ENCODE assay signal across 13 cellular contexts in the genomic region with DNA sequence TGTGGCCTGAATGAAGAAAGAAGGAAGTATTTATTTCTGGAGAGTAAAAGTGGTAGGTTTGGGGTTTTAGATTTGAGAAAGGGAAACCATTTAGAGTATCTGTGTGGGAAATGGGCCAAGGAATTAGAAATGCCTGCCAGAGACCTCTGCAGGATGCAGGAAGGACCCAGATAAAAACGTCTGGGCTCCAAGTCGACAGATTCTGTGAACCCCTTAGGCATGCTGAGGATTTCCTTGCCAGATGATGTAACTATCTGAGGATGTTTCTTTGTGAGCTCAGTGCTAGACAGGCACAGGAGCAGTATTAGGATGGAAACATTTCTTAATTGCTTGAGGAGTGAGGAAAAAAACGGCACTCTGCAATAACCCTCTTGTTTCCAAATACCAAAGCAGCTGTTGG.
A peak's percentile ranks its signal among the peaks of the same experiment; 100 is the strongest.
DNase-seq lines count a peak whose midpoint lies in the region; ATAC-seq and TF ChIP-seq lines count a peak whose summit lies in the region.
"Had no signal": no experiment of that assay in that cellular context is flagged by ENCODE, and none has a peak within 500 bp of the region (broad histone marks: within the 10 kb centered on the region; RNA-seq: fewer than 3 reads in every experiment).

No MANE protein-coding gene starts in this region.

- H3K4me3 Mint-ChIP-seq in activated T-helper 17 cell treated with anti-CD3 and anti-CD28 coated beads, Interleukin-2, amount 50 U/mL, for 72 hours, result no peak overlapping the region
- H3K4me3 Mint-ChIP-seq: H9; naive thymus-derived CD8-positive, alpha-beta T cell had no signal

- POLR2A ChIA-PET in BJ (lab: Charles Lee) (no interaction called here), RWPE1 (lab: Yijun Ruan, JAX; ENCODE audit: low non-redundant PET) (no interaction called here)

- DNase-seq in BJ (ENCODE audit: low read depth) (peak; percentile 11), RWPE1 (ENCODE audit: low spot score) (peak; percentile 5), epithelial cell of esophagus (ENCODE audit: low read depth) (peak; percentile 66), SKM-1 (lab: John Stamatoyannopoulos, UW; ENCODE audit: unreplicated experiment) (no peak), medulla oblongata (ENCODE audit: extremely low spot score) (no peak)
- DNase-seq: foreskin melanocyte; H9; naive thymus-derived CD8-positive, alpha-beta T cell; NCI-H1694 treated with DMSO at 0.1 percent for 48 hours; SW 1271 had no signal

- H3K4me3 ChIP-seq in BJ (ENCODE audit: low read depth, low read length) (no peak overlapping the region), epithelial cell of esophagus (ENCODE audit: low read length) (no peak overlapping the region), mesodermal cell (ENCODE audit: extremely low read depth, insufficient read depth, low read length, poor library complexity, severe bottlenecking) (no peak overlapping the region)

- peaks cover 9% of the 10 kb centered on the region for H3K4me1 Mint-ChIP-seq in activated T-helper 17 cell treated with anti-CD3 and anti-CD28 coated beads, Interleukin-2, amount 50 U/mL, for 72 hours

- no peak for ATAC-seq in activated T-helper 17 cell treated with anti-CD3 and anti-CD28 coated beads, Interleukin-2, amount 50 U/mL, for 72 hours (replicated peaks)
- ATAC-seq in HG03460 (IDR thresholded peaks at IDR 0.05; ENCODE audit: unreplicated experiment), result no peak
- ATAC-seq: naive thymus-derived CD8-positive, alpha-beta T cell had no signal

- H3K9me3 ChIP-seq in mesodermal cell (ENCODE audit: control insufficient read depth, low read length), result no peaks in the 10 kb centered on the region

- H3K9me3 Mint-ChIP-seq in activated T-helper 17 cell treated with anti-CD3 and anti-CD28 coated beads, Interleukin-2, amount 50 U/mL, for 72 hours, result no peaks in the 10 kb centered on the region
- H3K9me3 Mint-ChIP-seq: H9 had no signal

- 31 to 33% methylated on average over 1 to 2 of the region's 3 CpGs for WGBS in mesodermal cell (ENCODE audit: insufficient coverage in 2 of 2), 2 experiments

- H3K4me1 ChIP-seq in mesodermal cell (ENCODE audit: control insufficient read depth, insufficient read depth, low read length, poor library complexity, severe bottlenecking), result peaks cover 17% of the 10 kb centered on the region

- H3K36me3 ChIP-seq in BJ (ENCODE audit: control insufficient read depth, insufficient read depth, low read length) (no peaks in the 10 kb centered on the region), mesodermal cell (ENCODE audit: control insufficient read depth, insufficient read depth, low read length) (no peaks in the 10 kb centered on the region)

- no peak overlapping the region for H3K27ac Mint-ChIP-seq in activated T-helper 17 cell treated with anti-CD3 and anti-CD28 coated beads, Interleukin-2, amount 50 U/mL, for 72 hours
- H3K27ac Mint-ChIP-seq: naive thymus-derived CD8-positive, alpha-beta T cell had no signal

- TF ChIP-seq CTCF in BJ (IDR thresholded peaks at IDR 0.05; ENCODE audit: insufficient read depth, low read depth, low read length) (no peak), RWPE1 (conservative IDR thresholded peaks at IDR 0.05; ENCODE audit: low read depth) (no peak), epithelial cell of esophagus (IDR thresholded peaks at IDR 0.05; ENCODE audit: insufficient read depth, low read depth, low read length, missing control alignments) (no peak)

- H3K27ac ChIP-seq in RWPE1 (peak overlapping the region; percentile 80), mesodermal cell (ENCODE audit: low read depth, low read length, severe bottlenecking) (peak overlapping the region; percentile 54)

- no peaks in the 10 kb centered on the region for H3K27me3 ChIP-seq in BJ (ENCODE audit: control insufficient read depth, insufficient read depth, low read length)

- peaks cover 3% of the 10 kb centered on the region for H3K27me3 Mint-ChIP-seq in activated T-helper 17 cell treated with anti-CD3 and anti-CD28 coated beads, Interleukin-2, amount 50 U/mL, for 72 hours
- H3K27me3 Mint-ChIP-seq: naive thymus-derived CD8-positive, alpha-beta T cell had no signal

- H3K36me3 Mint-ChIP-seq in activated T-helper 17 cell treated with anti-CD3 and anti-CD28 coated beads, Interleukin-2, amount 50 U/mL, for 72 hours (ENCODE audit: low read depth), result no peaks in the 10 kb centered on the region
- H3K36me3 Mint-ChIP-seq: naive thymus-derived CD8-positive, alpha-beta T cell had no signal

- CTCF ChIA-PET in BJ (lab: Yijun Ruan, JAX) (interaction anchor here (1.3 kb wide), 1 partner anchor 9 kb away, joined by 3 read pairs; no protein-coding TSS in a partner anchor), RWPE1 (lab: Yijun Ruan, JAX) (interaction anchor here (0.6 kb wide), 1 partner anchor 182 kb away, joined by 4 read pairs; no protein-coding TSS in a partner anchor)

Comparison
In these comparisons a context has a peak if more than half of its experiments do, and no peak if none do; other contexts are left out.
1. DNase-seq: peak in BJ (single experiment), RWPE1 (single experiment) and epithelial cell of esophagus (single experiment); none in SKM-1 (single experiment) and medulla oblongata (single experiment).